ENCODE assay signal across 1 cellular context in the genomic region with DNA sequence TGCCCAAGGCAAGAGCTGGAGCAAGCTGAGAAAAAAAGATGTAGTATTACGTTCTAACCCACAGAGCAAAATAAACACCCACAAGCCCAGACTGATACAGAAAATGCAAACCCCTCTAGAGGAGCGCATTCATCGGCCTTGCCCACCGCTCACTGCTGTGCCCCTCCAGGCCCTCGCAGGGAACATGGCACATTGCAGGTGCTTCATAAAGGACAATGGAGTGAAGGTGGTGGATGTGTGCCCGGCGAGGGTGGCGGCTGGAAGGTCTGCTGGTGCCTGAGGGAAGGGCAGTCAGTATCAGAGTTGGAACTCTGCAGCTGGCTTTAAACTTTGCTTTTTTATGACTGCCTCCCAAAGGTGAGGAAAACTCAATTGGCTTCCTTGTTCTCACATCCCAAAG.
TF ChIP-seq lines count a peak whose summit lies in the region.

No MANE protein-coding gene starts in this region.

TF ChIP-seq in GM12878, 131 proteins besides CTCF, POLR2A, EP300 and RAD21:
- TF ChIP-seq ZSCAN29 (IDR thresholded peaks at IDR 0.05) (no peak), NFIC (IDR thresholded peaks at IDR 0.05; ENCODE audit: low read depth, low read length) (no peak), ETV6 (conservative IDR thresholded peaks at IDR 0.05 in 1 of 2, IDR thresholded peaks at IDR 0.05 in 1 of 2; ENCODE audit: borderline replicate concordance in 1 of 2, low read depth in 1 of 2) (no peak), ZNF687 (IDR thresholded peaks at IDR 0.05) (no peak), CREM (IDR thresholded peaks at IDR 0.05; ENCODE audit: low read depth) (no peak), HDAC6 (IDR thresholded peaks at IDR 0.05; ENCODE audit: unreplicated experiment) (no peak), RELA (IDR thresholded peaks at IDR 0.05; ENCODE audit: borderline replicate concordance, partially characterized antibody) (no peak), IKZF1 (conservative IDR thresholded peaks at IDR 0.05) (no peak), ZNF207 (IDR thresholded peaks at IDR 0.05; ENCODE audit: borderline replicate concordance) (no peak), NFYA (IDR thresholded peaks at IDR 0.05; ENCODE audit: borderline replicate concordance, low read depth, low read length) (no peak), IKZF2 (IDR thresholded peaks at IDR 0.05) (no peak)
- TF ChIP-seq, protein P1, sequence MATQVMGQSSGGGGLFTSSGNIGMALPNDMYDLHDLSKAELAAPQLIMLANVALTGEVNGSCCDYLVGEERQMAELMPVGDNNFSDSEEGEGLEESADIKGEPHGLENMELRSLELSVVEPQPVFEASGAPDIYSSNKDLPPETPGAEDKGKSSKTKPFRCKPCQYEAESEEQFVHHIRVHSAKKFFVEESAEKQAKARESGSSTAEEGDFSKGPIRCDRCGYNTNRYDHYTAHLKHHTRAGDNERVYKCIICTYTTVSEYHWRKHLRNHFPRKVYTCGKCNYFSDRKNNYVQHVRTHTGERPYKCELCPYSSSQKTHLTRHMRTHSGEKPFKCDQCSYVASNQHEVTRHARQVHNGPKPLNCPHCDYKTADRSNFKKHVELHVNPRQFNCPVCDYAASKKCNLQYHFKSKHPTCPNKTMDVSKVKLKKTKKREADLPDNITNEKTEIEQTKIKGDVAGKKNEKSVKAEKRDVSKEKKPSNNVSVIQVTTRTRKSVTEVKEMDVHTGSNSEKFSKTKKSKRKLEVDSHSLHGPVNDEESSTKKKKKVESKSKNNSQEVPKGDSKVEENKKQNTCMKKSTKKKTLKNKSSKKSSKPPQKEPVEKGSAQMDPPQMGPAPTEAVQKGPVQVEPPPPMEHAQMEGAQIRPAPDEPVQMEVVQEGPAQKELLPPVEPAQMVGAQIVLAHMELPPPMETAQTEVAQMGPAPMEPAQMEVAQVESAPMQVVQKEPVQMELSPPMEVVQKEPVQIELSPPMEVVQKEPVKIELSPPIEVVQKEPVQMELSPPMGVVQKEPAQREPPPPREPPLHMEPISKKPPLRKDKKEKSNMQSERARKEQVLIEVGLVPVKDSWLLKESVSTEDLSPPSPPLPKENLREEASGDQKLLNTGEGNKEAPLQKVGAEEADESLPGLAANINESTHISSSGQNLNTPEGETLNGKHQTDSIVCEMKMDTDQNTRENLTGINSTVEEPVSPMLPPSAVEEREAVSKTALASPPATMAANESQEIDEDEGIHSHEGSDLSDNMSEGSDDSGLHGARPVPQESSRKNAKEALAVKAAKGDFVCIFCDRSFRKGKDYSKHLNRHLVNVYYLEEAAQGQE (IDR thresholded peaks at IDR 0.05; ENCODE audit: low read depth, low read length) = no peak
- TF ChIP-seq, protein P2, sequence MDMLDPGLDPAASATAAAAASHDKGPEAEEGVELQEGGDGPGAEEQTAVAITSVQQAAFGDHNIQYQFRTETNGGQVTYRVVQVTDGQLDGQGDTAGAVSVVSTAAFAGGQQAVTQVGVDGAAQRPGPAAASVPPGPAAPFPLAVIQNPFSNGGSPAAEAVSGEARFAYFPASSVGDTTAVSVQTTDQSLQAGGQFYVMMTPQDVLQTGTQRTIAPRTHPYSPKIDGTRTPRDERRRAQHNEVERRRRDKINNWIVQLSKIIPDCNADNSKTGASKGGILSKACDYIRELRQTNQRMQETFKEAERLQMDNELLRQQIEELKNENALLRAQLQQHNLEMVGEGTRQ (IDR thresholded peaks at IDR 0.05; ENCODE audit: borderline replicate concordance, low read depth, low read length) = no peak
